22 cellular contexts compared by ENCODE assay signal in genomic region chr17:79594271-79594670, GRCh38. TPM values are rescaled to one million over a fixed set of nuclear protein-coding genes. Genes with fewer than 3 reads are reported as not detected.
A peak's percentile ranks its signal among the peaks of the same experiment; 100 is the strongest.
DNase-seq lines count a peak whose midpoint lies in the region; ATAC-seq and TF ChIP-seq lines count a peak whose summit lies in the region.
"Had no signal": no experiment of that assay in that cellular context is flagged by ENCODE, and none has a peak within 500 bp of the region (broad histone marks: within the 10 kb centered on the region; RNA-seq: fewer than 3 reads in every experiment).

No MANE protein-coding gene starts in this region.

- ATAC-seq in Panc1 (0 out of 2 replicates have a peak, but pooled peaks have one; percentile 23), T-helper 17 cell (no peak), GM21447 (IDR thresholded peaks at IDR 0.05; ENCODE audit: unreplicated experiment) (no peak)
- ATAC-seq: A549, GM12878, GM23338, HCT116 had no signal

- no peak overlapping the region; the same call in 1 of the 2 replicates for H3K9ac ChIP-seq in BLaER1

- POLR2A ChIA-PET in Panc1 (lab: Charles Lee), result no interaction called here

- H3K9me3 ChIP-seq in BLaER1 (no peaks in the 10 kb centered on the region), Panc1 (ENCODE audit: control insufficient read depth, insufficient read depth, low read depth, low read length) (no peaks in the 10 kb centered on the region), T-helper 17 cell (ENCODE audit: control insufficient read depth, low read length, poor library complexity, severe bottlenecking) (no peaks in the 10 kb centered on the region)
- H3K9me3 ChIP-seq: A549, BE2C had no signal

- CTCF ChIA-PET in Panc1 (lab: Charles Lee), result no interaction called here

- H3K27ac ChIP-seq in BLaER1, result 0 out of 2 replicates have a peak overlapping the region, but pooled peaks have one; percentile 26
- H3K27ac ChIP-seq in Panc1 (ENCODE audit: low read length), result no peak overlapping the region
- H3K27ac ChIP-seq: A549, C4-2B had no signal

- intact Hi-C loops in Panc1 (cut with micrococcal nuclease; ENCODE audit: unreplicated experiment), result no loop called here

- DNase-seq in Panc1 (ENCODE audit: low read depth, low spot score) (no peak), glutamatergic neuron (no peak), mucosa of gallbladder (ENCODE audit: low spot score) (no peak), T-helper 17 cell (no peak)
- DNase-seq: 8988T; ACHN; AML-193; BE2C; CD4-positive, alpha-beta T cell; CD8-positive, alpha-beta memory T cell; DMS 273 treated with DMSO at 0.1 percent for 48 hours; DMS79; EL; GDM1; H9 had no signal

- peaks cover 11% of the 10 kb centered on the region for H3K9me3 Mint-ChIP-seq in glutamatergic neuron (ENCODE audit: unreplicated experiment)
- H3K9me3 Mint-ChIP-seq: CD4-positive, alpha-beta T cell; GM23338; H9 had no signal

- no peaks in the 10 kb centered on the region for H3K36me3 ChIP-seq in BLaER1
- H3K36me3 ChIP-seq in Panc1 (ENCODE audit: control insufficient read depth, insufficient read depth, low read length), result no peaks in the 10 kb centered on the region
- H3K36me3 ChIP-seq: BE2C had no signal

- H3K4me3 ChIP-seq in BLaER1 (no peak overlapping the region), Panc1 (ENCODE audit: low read depth in 2 of 2, low read length in 2 of 2) (no peak overlapping the region)
- H3K4me3 ChIP-seq: A549, GM12878, GM23338 had no signal

- H3K27ac Mint-ChIP-seq in glutamatergic neuron (ENCODE audit: unreplicated experiment) (no peak overlapping the region), T-helper 17 cell (no peak overlapping the region)
- H3K27ac Mint-ChIP-seq: CD4-positive, alpha-beta T cell; CD8-positive, alpha-beta memory T cell; GM23338 had no signal

- BruUV-seq in Panc1 (replicated peaks; lab: Mats Ljungman, UMichigan), result no TSS peak

- peak overlapping the region; percentile 80 for H3K4me2 ChIP-seq in BLaER1
- H3K4me2 ChIP-seq: A549, GM23338 had no signal

- H3K4me3 Mint-ChIP-seq in glutamatergic neuron (ENCODE audit: unreplicated experiment), result peak overlapping the region; percentile 57
- H3K4me3 Mint-ChIP-seq in T-helper 17 cell, result no peak overlapping the region
- H3K4me3 Mint-ChIP-seq: CD4-positive, alpha-beta T cell; CD8-positive, alpha-beta memory T cell; GM23338; H9 had no signal

- H3K36me3 Mint-ChIP-seq in glutamatergic neuron (ENCODE audit: unreplicated experiment), result no peaks in the 10 kb centered on the region
- peaks cover 2% of the 10 kb centered on the region for H3K36me3 Mint-ChIP-seq in T-helper 17 cell (ENCODE audit: low read depth)
- H3K36me3 Mint-ChIP-seq: CD8-positive, alpha-beta memory T cell had no signal

- in situ Hi-C loops in Panc1 (cut with HindIII; ENCODE audit: low pct_unique_long_range_greater_than_20kb, low sequenced_read_pairs), result no loop called here

- H3K4me1 Mint-ChIP-seq in glutamatergic neuron (ENCODE audit: low read depth, unreplicated experiment) (peaks cover 70% of the 10 kb centered on the region), T-helper 17 cell (no peaks in the 10 kb centered on the region)
- H3K4me1 Mint-ChIP-seq: CD8-positive, alpha-beta memory T cell had no signal

- no peak for TF ChIP-seq CTCF in Panc1 (IDR thresholded peaks at IDR 0.05)
- no peak for TF ChIP-seq CTCF in glutamatergic neuron (IDR thresholded peaks at IDR 0.05; ENCODE audit: partially characterized antibody, unreplicated experiment)

- H3K27me3 Mint-ChIP-seq in glutamatergic neuron (ENCODE audit: unreplicated experiment), result peaks cover 15% of the 10 kb centered on the region
- peaks cover 88% of the 10 kb centered on the region for H3K27me3 Mint-ChIP-seq in T-helper 17 cell

- H4K20me1 ChIP-seq in BLaER1, result peaks cover 6% of the 10 kb centered on the region; the same call in 1 of the 2 replicates

- H3K27me3 ChIP-seq in BLaER1 (no peaks in the 10 kb centered on the region), Panc1 (ENCODE audit: control insufficient read depth, insufficient read depth, low read length) (peaks cover 27% of the 10 kb centered on the region)

- H3K4me1 ChIP-seq in BLaER1, result peaks cover 97% of the 10 kb centered on the region
- no peaks in the 10 kb centered on the region for H3K4me1 ChIP-seq in Panc1 (ENCODE audit: control insufficient read depth, insufficient read depth, low read length)
- H3K4me1 ChIP-seq: BE2C had no signal

RNA-seq across cellular contexts. Expression of gene RBFOX3, which starts 16.6 kb away (rescaled TPM):
- total RNA-seq in Panc1 (2021; ENCODE audit: unreplicated experiment), result not detected
- 0.44 TPM for polyA plus RNA-seq in Panc1 (2012; ENCODE audit: insufficient read length)
- total RNA-seq in glutamatergic neuron (ENCODE audit: unreplicated experiment), result 110 TPM
- total RNA-seq in mucosa of gallbladder, result 0.23 TPM
- under 1 TPM in 1 of 2 donors, not detected in 1; 0.12 TPM for total RNA-seq in T-helper 17 cell
- total RNA-seq: CD4-positive, alpha-beta T cell; CD8-positive, alpha-beta memory T cell; GM12878 had no signal
- polyA plus RNA-seq: CD8-positive, alpha-beta memory T cell had no signal

Comparison
In these comparisons a context has a peak if more than half of its experiments do, and no peak if none do; other contexts are left out.
1. RNA of gene RBFOX3, which starts 16.6 kb away (total RNA-seq): 110 TPM in glutamatergic neuron (single experiment); 0.23 TPM in mucosa of gallbladder (single experiment), 0.12 TPM in T-helper 17 cell and not detected in Panc1 (single experiment); every median in the first group is over 10 times any median in the second.